13 cellular contexts compared by ENCODE assay signal in the genomic region with DNA sequence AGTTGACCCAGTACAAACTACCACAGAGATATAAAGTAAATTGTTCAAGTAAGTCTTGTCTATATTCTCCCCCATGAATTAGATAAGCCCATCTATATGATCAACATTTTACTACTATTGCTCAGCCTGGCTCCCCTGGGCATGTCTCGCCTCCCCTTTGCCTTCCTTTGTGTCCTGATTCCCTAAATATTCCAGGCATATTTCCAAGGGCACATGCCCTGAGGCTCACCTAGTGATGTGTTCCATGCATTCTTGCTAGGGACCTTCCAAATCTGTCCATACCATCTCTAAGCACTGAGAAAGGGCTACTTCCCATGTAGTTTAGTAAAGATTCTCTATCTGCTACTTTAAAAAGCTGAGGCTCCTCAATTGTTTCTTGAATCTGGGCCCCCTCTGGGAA.
DNase-seq lines count a peak whose midpoint lies in the region; ATAC-seq and TF ChIP-seq lines count a peak whose summit lies in the region.
"Had no signal": no experiment of that assay in that cellular context is flagged by ENCODE, and none has a peak within 500 bp of the region (broad histone marks: within the 10 kb centered on the region; RNA-seq: fewer than 3 reads in every experiment).

No MANE protein-coding gene starts in this region.

- ATAC-seq in PC-3 (peak; percentile 38; the same call in 1 of the 2 replicates), HG03520 (IDR thresholded peaks at IDR 0.05; ENCODE audit: unreplicated experiment) (no peak)
- ATAC-seq in CD4-positive, alpha-beta T cell (ENCODE audit: poor library complexity) = no peak

- no peak overlapping the region for H3K27ac ChIP-seq in PC-3 (ENCODE audit: low read length)
- no peak overlapping the region for H3K27ac ChIP-seq in CD4-positive, alpha-beta T cell (ENCODE audit: low read depth, low read length)
- H3K27ac ChIP-seq: C4-2B had no signal

- H3K36me3 ChIP-seq in PC-3 (ENCODE audit: low read depth, low read length) = no peaks in the 10 kb centered on the region
- H3K36me3 ChIP-seq: BE2C had no signal

- peaks cover 8% of the 10 kb centered on the region for H3K27me3 Mint-ChIP-seq in CD4-positive, alpha-beta T cell

- no peaks in the 10 kb centered on the region for H3K27me3 ChIP-seq in PC-3 (ENCODE audit: low read length)
- H3K27me3 ChIP-seq in CD4-positive, alpha-beta T cell (ENCODE audit: control insufficient read depth, insufficient read depth, low read length) = no peaks in the 10 kb centered on the region
- H3K27me3 ChIP-seq: BE2C had no signal

- no peaks in the 10 kb centered on the region for H3K79me2 ChIP-seq in PC-3 (ENCODE audit: low read length)

- H3K4me1 Mint-ChIP-seq in CD4-positive, alpha-beta T cell (ENCODE audit: low read depth) = no peaks in the 10 kb centered on the region
- H3K4me1 Mint-ChIP-seq: CD4-positive, alpha-beta memory T cell; H9; IgD-negative memory B cell had no signal

- intact Hi-C loops in PC-3 (cut with micrococcal nuclease) = no loop called here
- intact Hi-C loops in CD4-positive, alpha-beta T cell (cut with DNase I, micrococcal nuclease) = no loop called here

- no peaks in the 10 kb centered on the region for H3F3A ChIP-seq in PC-3 (ENCODE audit: low read length, unreplicated experiment)

- no TSS peak for BruUV-seq in PC-3 (replicated peaks; lab: Mats Ljungman, UMichigan)

- H3K9ac ChIP-seq in PC-3 (ENCODE audit: low read length) = no peak overlapping the region

- H3K4me2 ChIP-seq in PC-3 (ENCODE audit: low read length) = no peak overlapping the region

- H3K9me3 Mint-ChIP-seq in CD4-positive, alpha-beta T cell = no peaks in the 10 kb centered on the region
- H3K9me3 Mint-ChIP-seq: IgD-negative memory B cell had no signal

- POLR2A ChIA-PET in PC-3 (lab: Charles Lee; ENCODE audit: unreplicated experiment) = no interaction called here
- POLR2A ChIA-PET in CD4-positive, alpha-beta T cell (lab: Charles Lee) = no interaction called here

- H3K4me3 Mint-ChIP-seq in CD4-positive, alpha-beta T cell = no peak overlapping the region
- H3K4me3 Mint-ChIP-seq: CD4-positive, alpha-beta memory T cell; H9; IgD-negative memory B cell had no signal

- TF ChIP-seq CTCF in PC-3 (conservative IDR thresholded peaks at IDR 0.05; ENCODE audit: low read depth, low read length) = no peak
- TF ChIP-seq CTCF in CD4-positive, alpha-beta T cell (IDR thresholded peaks at IDR 0.05) = no peak

- no peak overlapping the region for H2AFZ ChIP-seq in PC-3 (ENCODE audit: low read length)

- H3K4me1 ChIP-seq in PC-3 (ENCODE audit: insufficient read depth, low read length) = no peaks in the 10 kb centered on the region
- H3K4me1 ChIP-seq: BE2C had no signal

- DNase-seq in EL (peak; percentile 37), PC-3 (peak; percentile 63), islet precursor cell (peak; percentile 63), NCI-H1930 (lab: John Stamatoyannopoulos, UW) (no peak)
- DNase-seq in CD4-positive, alpha-beta T cell = no peak
- DNase-seq: ACHN; BE2C; CD4-positive, alpha-beta memory T cell; DMS79 treated with DMSO at 0.1 percent for 48 hours; H9 had no signal

- CTCF ChIA-PET in PC-3 (lab: Charles Lee) = no interaction called here
- CTCF ChIA-PET in CD4-positive, alpha-beta T cell (lab: Charles Lee) = no interaction called here

- no peaks in the 10 kb centered on the region for H3K36me3 Mint-ChIP-seq in CD4-positive, alpha-beta T cell (ENCODE audit: low read depth)
- H3K36me3 Mint-ChIP-seq: CD4-positive, alpha-beta memory T cell; IgD-negative memory B cell had no signal

- no peak overlapping the region for H3K27ac Mint-ChIP-seq in CD4-positive, alpha-beta T cell
- H3K27ac Mint-ChIP-seq: CD4-positive, alpha-beta memory T cell had no signal

- H3K4me3 ChIP-seq in PC-3 (ENCODE audit: low read length) = no peak overlapping the region

- H3K9me2 ChIP-seq in PC-3 (replicated peaks; ENCODE audit: low read length) = no peaks in the 10 kb centered on the region

- no peaks in the 10 kb centered on the region for H4K20me1 ChIP-seq in PC-3 (ENCODE audit: low read length)

- H3K9me3 ChIP-seq in PC-3 (ENCODE audit: low read length) = no peaks in the 10 kb centered on the region
- H3K9me3 ChIP-seq in CD4-positive, alpha-beta T cell (ENCODE audit: control insufficient read depth, low read length) = no peaks in the 10 kb centered on the region
- H3K9me3 ChIP-seq: BE2C had no signal

Comparison
In these comparisons a context has a peak if more than half of its experiments do, and no peak if none do; other contexts are left out.
1. DNase-seq: peak in EL (single experiment), PC-3 (single experiment) and islet precursor cell (single experiment); none in CD4-positive, alpha-beta T cell (0 of 10) and NCI-H1930 (0 of 2).